18 cellular contexts compared by ENCODE assay signal in genomic region chr13:110636053-110636475, GRCh38. TPM values are rescaled to one million over a fixed set of nuclear protein-coding genes. Genes with fewer than 3 reads are reported as not detected.
DNase-seq lines count a peak whose midpoint lies in the region; TF ChIP-seq lines count a peak whose summit lies in the region.
"Had no signal": no experiment of that assay in that cellular context is flagged by ENCODE, and none has a peak within 500 bp of the region (broad histone marks: within the 10 kb centered on the region; RNA-seq: fewer than 3 reads in every experiment).

No MANE protein-coding gene starts in this region.

- H3K4me1 ChIP-seq in HEK293 (ENCODE audit: control insufficient read depth, insufficient read depth, low read length), result no peaks in the 10 kb centered on the region
- H3K4me1 ChIP-seq in testis, result peaks cover 17% of the 10 kb centered on the region
- H3K4me1 ChIP-seq: Caco-2, HAP-1 had no signal

- H3K4me3 ChIP-seq in HEK293 (ENCODE audit: low read depth, low read length), result no peak overlapping the region
- H3K4me3 ChIP-seq in coronary artery, result no peak overlapping the region
- H3K4me3 ChIP-seq in testis, result no peak overlapping the region
- H3K4me3 ChIP-seq: BLaER1, HAP-1 had no signal

- CTCF ChIA-PET in HEK293 (lab: Yijun Ruan, JAX), result no interaction called here
- CTCF ChIA-PET in activated CD4-positive, alpha-beta memory T cell treated with anti-CD3 and anti-CD28 coated beads for 36 hours (lab: Charles Lee), result no interaction called here

- no peaks in the 10 kb centered on the region for H3K9me3 ChIP-seq in HEK293 (ENCODE audit: control insufficient read depth, insufficient read depth, low read depth, low read length)
- H3K9me3 ChIP-seq in testis, result no peaks in the 10 kb centered on the region
- H3K9me3 ChIP-seq: BLaER1, Caco-2, HAP-1 had no signal

- intact Hi-C loops in testis (cut with DNase I; ENCODE audit: low total_unique reads), result no loop called here
- intact Hi-C loops in activated CD4-positive, alpha-beta memory T cell treated with anti-CD3 and anti-CD28 coated beads for 36 hours (cut with micrococcal nuclease), result no loop called here

- H3K27me3 ChIP-seq in testis, result no peaks in the 10 kb centered on the region
- H3K27me3 ChIP-seq: BLaER1 had no signal

- H3K36me3 ChIP-seq in HEK293 (ENCODE audit: control insufficient read depth in 2 of 2, insufficient read depth in 1 of 2, low read length in 2 of 2), result peaks cover 0 to 80% of the 10 kb centered on the region in 2 experiments; a peak in 1 of 3 replicates
- H3K36me3 ChIP-seq in testis (ENCODE audit: low read depth, missing control alignments), result no peaks in the 10 kb centered on the region

- POLR2A ChIA-PET in HEK293 (lab: Yijun Ruan, JAX), result no interaction called here
- POLR2A ChIA-PET in activated CD4-positive, alpha-beta memory T cell treated with anti-CD3 and anti-CD28 coated beads for 36 hours (lab: Charles Lee), result no interaction called here

- no peak for TF ChIP-seq POLR2A in testis (IDR thresholded peaks at IDR 0.05)

- H3K27ac ChIP-seq in HEK293 (ENCODE audit: extremely low read depth, low read depth, low read length) (no peak overlapping the region), coronary artery (no peak overlapping the region), testis (no peak overlapping the region)
- H3K27ac ChIP-seq: 22Rv1, BLaER1, KMS-11 had no signal

- H3K27ac Mint-ChIP-seq in activated CD4-positive, alpha-beta memory T cell treated with anti-CD3 and anti-CD28 coated beads for 36 hours, result no peak overlapping the region
- H3K27ac Mint-ChIP-seq: CD4-positive, alpha-beta T cell had no signal

- 80 to 89% methylated on average over 16 of the region's 16 CpGs for WGBS in testis, 2 donors

- H3K27me3 Mint-ChIP-seq in activated CD4-positive, alpha-beta memory T cell treated with anti-CD3 and anti-CD28 coated beads for 36 hours, result no peaks in the 10 kb centered on the region
- H3K27me3 Mint-ChIP-seq: CD4-positive, alpha-beta T cell had no signal

- no peak overlapping the region for H3K4me3 Mint-ChIP-seq in activated CD4-positive, alpha-beta memory T cell treated with anti-CD3 and anti-CD28 coated beads for 36 hours
- H3K4me3 Mint-ChIP-seq: CD4-positive, alpha-beta T cell had no signal

- H3K36me3 Mint-ChIP-seq in activated CD4-positive, alpha-beta memory T cell treated with anti-CD3 and anti-CD28 coated beads for 36 hours, result peaks cover 37% of the 10 kb centered on the region

- H3K4me1 Mint-ChIP-seq in activated CD4-positive, alpha-beta memory T cell treated with anti-CD3 and anti-CD28 coated beads for 36 hours (ENCODE audit: low read depth), result no peaks in the 10 kb centered on the region

- DNase-seq in DMS 273 (lab: John Stamatoyannopoulos, UW; ENCODE audit: unreplicated experiment), result peak; percentile 32
- no peak for DNase-seq in DMS 273 treated with DMSO at 0.1 percent for 48 hours (lab: John Stamatoyannopoulos, UW)
- DNase-seq in coronary artery (ENCODE audit: low spot score), result peak; percentile 29
- peak; percentile 61 for DNase-seq in testis
- no peak for DNase-seq in activated CD4-positive, alpha-beta memory T cell treated with anti-CD3 and anti-CD28 coated beads for 36 hours
- DNase-seq in NOMO-1 treated with DMSO at 0.1 percent for 48 hours (lab: John Stamatoyannopoulos, UW; ENCODE audit: unreplicated experiment), result no peak
- DNase-seq in COR-L47 (lab: John Stamatoyannopoulos, UW), result no peak
- DNase-seq: ACHN; Caco-2; CD4-positive, alpha-beta T cell; NCI-H1105; NCI-H446; NCI-H526 had no signal

- TF ChIP-seq CTCF in HEK293 (tag by site-specific recombination; IDR thresholded peaks at IDR 0.05) (no peak), coronary artery (IDR thresholded peaks at IDR 0.05) (no peak), testis (IDR thresholded peaks at IDR 0.05) (no peak)

- no peaks in the 10 kb centered on the region for H3K9me3 Mint-ChIP-seq in activated CD4-positive, alpha-beta memory T cell treated with anti-CD3 and anti-CD28 coated beads for 36 hours
- H3K9me3 Mint-ChIP-seq: CD4-positive, alpha-beta T cell had no signal

TF ChIP-seq in HEK293, 187 proteins besides CTCF, POLR2A, EP300 and RAD21:
- TF ChIP-seq ZNF19 (tag by site-specific recombination; IDR thresholded peaks at IDR 0.05; ENCODE audit: low read depth) (no peak), ZNF341 (tag by site-specific recombination; IDR thresholded peaks at IDR 0.05; ENCODE audit: low read depth) (0 out of 2 replicates have a peak, but pooled peaks have one; percentile 18)
TF ChIP-seq in HEK293: peak in this region for 1.

RNA-seq across cellular contexts. Expression of gene NAXD, which starts 20.7 kb away (rescaled TPM):
- 10 to 100 TPM; 66.4 to 75.3 TPM for total RNA-seq in testis
- 63.2 TPM for polyA plus RNA-seq in testis (ENCODE audit: insufficient read depth, low read depth, low replicate concordance)
- 10 to 100 TPM; 22.6 to 22.9 TPM for total RNA-seq in activated CD4-positive, alpha-beta memory T cell treated with anti-CD3 and anti-CD28 coated beads for 36 hours

Comparison
In these comparisons a context has a peak if more than half of its experiments do, and no peak if none do; other contexts are left out.
1. DNase-seq: peak in DMS 273 (single experiment), coronary artery (single experiment) and testis (single experiment); none in DMS 273 treated with DMSO at 0.1 percent for 48 hours (single experiment), activated CD4-positive, alpha-beta memory T cell treated with anti-CD3 and anti-CD28 coated beads for 36 hours (single experiment), NOMO-1 treated with DMSO at 0.1 percent for 48 hours (single experiment) and COR-L47 (single experiment).